24 cellular contexts compared by ENCODE assay signal in the genomic region with DNA sequence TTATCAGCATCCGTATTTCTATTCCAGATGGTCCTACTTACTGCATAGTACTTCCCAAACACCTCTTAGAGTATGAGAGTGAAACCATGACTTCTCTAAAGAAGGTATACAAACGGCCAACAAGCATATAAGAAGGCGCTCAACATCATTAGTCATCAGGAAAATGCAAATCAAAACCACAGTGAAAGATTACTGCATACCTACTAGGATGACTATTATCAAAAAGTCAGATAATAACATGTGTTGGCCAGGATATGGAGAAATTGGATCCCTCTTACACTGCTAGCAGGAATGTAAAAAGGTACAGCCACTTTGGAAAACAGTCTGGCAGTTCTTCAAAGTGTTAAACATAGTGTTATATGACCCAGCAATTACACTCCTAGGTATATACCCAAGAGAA.
DNase-seq lines count a peak whose midpoint lies in the region; ATAC-seq, FAIRE-seq and TF ChIP-seq lines count a peak whose summit lies in the region.
"Had no signal": no experiment of that assay in that cellular context is flagged by ENCODE, and none has a peak within 500 bp of the region (broad histone marks: within the 10 kb centered on the region; RNA-seq: fewer than 3 reads in every experiment).

No MANE protein-coding gene starts in this region.

- no peak for FAIRE-seq in urothelium cell line (lab: Jason Lieb, UNC)
- FAIRE-seq: D721Med, H54, HepG2, small intestine had no signal

- H3K79me2 ChIP-seq in SK-N-SH (ENCODE audit: insufficient read depth) (no peaks in the 10 kb centered on the region), fibroblast of lung (ENCODE audit: control insufficient read depth, insufficient read depth, low read length) (no peaks in the 10 kb centered on the region)
- H3K79me2 ChIP-seq: parathyroid adenoma had no signal

- POLR2A ChIA-PET in SK-N-SH (lab: Yijun Ruan, JAX) = no interaction called here

- no peak overlapping the region for H2AFZ ChIP-seq in SK-N-SH (ENCODE audit: low read depth)
- H2AFZ ChIP-seq in fibroblast of lung (ENCODE audit: low read length) = no peak overlapping the region
- H2AFZ ChIP-seq: parathyroid adenoma had no signal

- ATAC-seq in SK-N-SH treated with all-trans-retinoic acid at 6 μM for 48 hours (no peak), RWPE2 (ENCODE audit: low read depth) (peak; percentile 96)
- ATAC-seq: HepG2, natural killer cell, T-cell had no signal

- CTCF ChIA-PET in SK-N-SH (lab: Yijun Ruan, JAX) = no interaction called here

- H3K4me3 ChIP-seq in SK-N-SH (ENCODE audit: low read depth in 2 of 2, low read length in 1 of 2) = no peak overlapping the region
- no peak overlapping the region for H3K4me3 ChIP-seq in RWPE2 (ENCODE audit: severe bottlenecking)
- H3K4me3 ChIP-seq in fibroblast of lung (replicated peaks in 1 of 4; ENCODE audit: control extremely low read depth in 1 of 4, insufficient read depth in 1 of 4, low read depth in 3 of 4, low read length in 4 of 4) = no peak overlapping the region
- H3K4me3 ChIP-seq: BLaER1, upper lobe of left lung had no signal

- WGBS in SK-N-SH (ENCODE audit: low lambda C conversion rate) = 0% methylated on average over 3 of the region's 3 CpGs

- H3F3A ChIP-seq in SK-N-SH (replicated peaks; ENCODE audit: insufficient read depth) = no peaks in the 10 kb centered on the region

- H3K36me3 ChIP-seq in SK-N-SH (replicated peaks in 1 of 2; ENCODE audit: control insufficient read depth in 1 of 2, insufficient read depth in 2 of 2, low read length in 1 of 2) (no peaks in the 10 kb centered on the region), RWPE2 (ENCODE audit: low read depth) (no peaks in the 10 kb centered on the region), fibroblast of lung (ENCODE audit: control insufficient read depth, insufficient read depth, low read length) (no peaks in the 10 kb centered on the region)
- H3K36me3 ChIP-seq: BLaER1, upper lobe of left lung had no signal

- no peak for TF ChIP-seq RAD21 in SK-N-SH (IDR thresholded peaks at IDR 0.05; ENCODE audit: low read length)

- H3K9me2 ChIP-seq in SK-N-SH = no peaks in the 10 kb centered on the region

- 0 out of 2 replicates have a peak overlapping the region, but pooled peaks have one; percentile 4 for H3K4me2 ChIP-seq in SK-N-SH
- no peak overlapping the region for H3K4me2 ChIP-seq in fibroblast of lung (ENCODE audit: extremely low read depth, insufficient read depth, low read length)
- H3K4me2 ChIP-seq: BLaER1 had no signal

- H3K27me3 ChIP-seq in SK-N-SH (ENCODE audit: insufficient read depth) (no peaks in the 10 kb centered on the region; the same call in 1 of the 2 replicates), RWPE2 (ENCODE audit: insufficient read depth, poor library complexity, severe bottlenecking) (no peaks in the 10 kb centered on the region), fibroblast of lung (ENCODE audit: control insufficient read depth, insufficient read depth, low read length) (no peaks in the 10 kb centered on the region)
- H3K27me3 ChIP-seq: upper lobe of left lung had no signal

- H3K27ac ChIP-seq in SK-N-SH (ENCODE audit: low read depth in 2 of 2, low read length in 1 of 2) (no peak overlapping the region), RWPE2 (ENCODE audit: poor library complexity, severe bottlenecking) (peak overlapping the region; percentile 61), fibroblast of lung (ENCODE audit: insufficient read depth, low read length) (no peak overlapping the region)
- H3K27ac ChIP-seq: 22Rv1, BLaER1, parathyroid adenoma, upper lobe of left lung had no signal

- no peak for DNase-seq in SK-N-SH
- no peak for DNase-seq in RWPE2 (ENCODE audit: low spot score)
- peak; percentile 14 to 96 for DNase-seq in fibroblast of lung (ENCODE audit: low read depth in 2 of 2)
- peak; percentile 1 for DNase-seq in urothelium cell line (ENCODE audit: low spot score)
- no peak for DNase-seq in AG08395 (ENCODE audit: low spot score)
- DNase-seq in DMS79 (lab: John Stamatoyannopoulos, UW) = no peak
- no peak for DNase-seq in GM19238 (ENCODE audit: insufficient read length, low spot score)
- DNase-seq: activated CD4-positive, alpha-beta T cell treated with anti-CD3 and anti-CD28 coated beads, Interleukin-2, amount 10 ng/mL, durations not matched to agents 7 days and 5 days; activated effector memory CD4-positive, alpha-beta T cell treated with anti-CD3 and anti-CD28 coated beads, Interleukin-2, amount 50 U/mL, for 16 hours; GDM1; hippocampal formation; natural killer cell; NCI-H1694 treated with DMSO at 0.1 percent for 48 hours; small intestine; stimulated activated CD4-positive, alpha-beta T cell treated with anti-CD3 and anti-CD28 coated beads, Interleukin-4, amount 100 ng/mL, for 1 hour; T-cell; upper lobe of left lung had no signal

- peak in 1 of 2 experiments; percentile 59; a peak in 1 of 4 replicates for TF ChIP-seq EP300 in SK-N-SH (IDR thresholded peaks at IDR 0.05; ENCODE audit: borderline replicate concordance in 1 of 2, low read depth in 1 of 2, low read length in 1 of 2)

- TF ChIP-seq CTCF in SK-N-SH (IDR thresholded peaks at IDR 0.05) (no peak), RWPE2 (IDR thresholded peaks at IDR 0.05; ENCODE audit: poor library complexity, severe bottlenecking) (no peak), fibroblast of lung (conservative IDR thresholded peaks at IDR 0.05 in 1 of 2, IDR thresholded peaks at IDR 0.05 in 1 of 2; ENCODE audit: low read depth in 1 of 2, low read length in 2 of 2) (no peak)

- H3K4me1 ChIP-seq in SK-N-SH (ENCODE audit: control insufficient read depth in 1 of 2, insufficient read depth in 2 of 2, low read depth in 1 of 2, low read length in 1 of 2) (no peaks in the 10 kb centered on the region), RWPE2 (ENCODE audit: insufficient read depth, poor library complexity, severe bottlenecking) (peaks cover 21% of the 10 kb centered on the region), fibroblast of lung (ENCODE audit: control insufficient read depth, extremely low read depth, insufficient read depth, low read length) (no peaks in the 10 kb centered on the region)
- H3K4me1 ChIP-seq: BLaER1, parathyroid adenoma, upper lobe of left lung had no signal

- H3K9me3 ChIP-seq in SK-N-SH (no peaks in the 10 kb centered on the region), RWPE2 (ENCODE audit: severe bottlenecking) (no peaks in the 10 kb centered on the region), fibroblast of lung (ENCODE audit: control insufficient read depth, insufficient read depth, low read depth, low read length) (no peaks in the 10 kb centered on the region)
- H3K9me3 ChIP-seq: BLaER1, upper lobe of left lung had no signal

- H3K9ac ChIP-seq in SK-N-SH = no peak overlapping the region
- H3K9ac ChIP-seq in fibroblast of lung (ENCODE audit: insufficient read depth, low read length) = no peak overlapping the region
- H3K9ac ChIP-seq: BLaER1, parathyroid adenoma had no signal

- H4K20me1 ChIP-seq in SK-N-SH (ENCODE audit: insufficient read depth) = no peaks in the 10 kb centered on the region
- H4K20me1 ChIP-seq in fibroblast of lung (ENCODE audit: control insufficient read depth, extremely low read depth, insufficient read depth, low read length) = no peaks in the 10 kb centered on the region
- H4K20me1 ChIP-seq: BLaER1 had no signal

TF ChIP-seq in SK-N-SH, 30 proteins besides CTCF, POLR2A, EP300 and RAD21 (continues in another document):
- peak; percentile 82 for TF ChIP-seq JUND (IDR thresholded peaks at IDR 0.05)
- TF ChIP-seq CHD2 (IDR thresholded peaks at IDR 0.05; ENCODE audit: low read length, partially characterized antibody) = no peak
- peak; percentile 12; the same call in 1 of the 2 replicates for TF ChIP-seq POLR2AphosphoS5 (IDR thresholded peaks at IDR 0.05; ENCODE audit: low read depth, low read length)
- peak; percentile 81 for TF ChIP-seq FOSL2 (IDR thresholded peaks at IDR 0.05; ENCODE audit: borderline replicate concordance, low read depth)
- TF ChIP-seq RXRA (IDR thresholded peaks at IDR 0.05; ENCODE audit: borderline replicate concordance, low read depth) = peak; percentile 43; the same call in 1 of the 2 replicates
- no peak for TF ChIP-seq GATA2 (CRISPR knock-in tag; IDR thresholded peaks at IDR 0.05)
- TF ChIP-seq NFIC (IDR thresholded peaks at IDR 0.05; ENCODE audit: borderline replicate concordance) = peak; percentile 67
- TF ChIP-seq, protein P1, sequence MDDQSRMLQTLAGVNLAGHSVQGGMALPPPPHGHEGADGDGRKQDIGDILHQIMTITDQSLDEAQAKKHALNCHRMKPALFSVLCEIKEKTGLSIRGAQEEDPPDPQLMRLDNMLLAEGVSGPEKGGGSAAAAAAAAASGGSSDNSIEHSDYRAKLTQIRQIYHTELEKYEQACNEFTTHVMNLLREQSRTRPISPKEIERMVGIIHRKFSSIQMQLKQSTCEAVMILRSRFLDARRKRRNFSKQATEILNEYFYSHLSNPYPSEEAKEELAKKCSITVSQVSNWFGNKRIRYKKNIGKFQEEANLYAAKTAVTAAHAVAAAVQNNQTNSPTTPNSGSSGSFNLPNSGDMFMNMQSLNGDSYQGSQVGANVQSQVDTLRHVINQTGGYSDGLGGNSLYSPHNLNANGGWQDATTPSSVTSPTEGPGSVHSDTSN (IDR thresholded peaks at IDR 0.05) = peak; percentile 56
- peak; percentile 82; the same call in 1 of the 2 replicates for TF ChIP-seq TEAD4 (IDR thresholded peaks at IDR 0.05; ENCODE audit: borderline replicate concordance, insufficient read depth)

TF ChIP-seq in SK-N-SH treated with all-trans-retinoic acid at 6 μM for 48 hours, 23 proteins besides CTCF, POLR2A, EP300 and RAD21 (continues in another document):
- TF ChIP-seq GLIS3 (CRISPR knock-in tag; IDR thresholded peaks at IDR 0.05) (no peak), TCF4 (CRISPR knock-in tag; IDR thresholded peaks at IDR 0.05; ENCODE audit: borderline replicate concordance) (no peak)

Comparison
In these comparisons a context has a peak if more than half of its experiments do, and no peak if none do; other contexts are left out.
1. DNase-seq: peak in fibroblast of lung (2 of 2) and urothelium cell line (single experiment); none in SK-N-SH (single experiment), RWPE2 (single experiment), AG08395 (single experiment), DMS79 (single experiment) and GM19238 (single experiment).